Comparison of ENCODE assay signal across 2 cellular contexts in the genomic region with DNA sequence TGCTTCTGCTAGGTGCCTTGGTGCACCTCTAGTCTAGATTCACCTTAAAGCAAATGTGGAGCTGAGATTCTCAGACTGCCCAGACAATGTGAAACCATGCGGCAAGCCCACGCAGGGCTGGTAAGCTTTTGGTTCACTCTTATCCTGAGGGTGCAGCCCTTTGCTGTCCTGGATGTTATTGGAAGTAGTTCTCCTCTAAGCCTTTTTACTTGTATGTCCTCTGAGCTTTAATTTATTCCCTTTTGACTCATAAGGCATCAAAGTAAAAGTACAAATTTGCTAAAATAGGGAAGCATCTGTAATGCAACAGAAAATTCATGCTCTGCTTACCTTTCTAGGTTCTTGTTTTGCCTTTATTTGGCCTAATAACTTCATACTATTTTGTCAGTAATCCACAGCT.
TF ChIP-seq lines count a peak whose summit lies in the region.

No MANE protein-coding gene starts in this region.

TF ChIP-seq in GM12878, 131 proteins besides CTCF, POLR2A, EP300 and RAD21 (continued from another document):
- TF ChIP-seq BCLAF1 (IDR thresholded peaks at IDR 0.05) (no peak), JUNB (IDR thresholded peaks at IDR 0.05) (peak; percentile 71), MTA3 (IDR thresholded peaks at IDR 0.05; ENCODE audit: borderline replicate concordance, low read length) (no peak), ETV6 (conservative IDR thresholded peaks at IDR 0.05 in 1 of 2, IDR thresholded peaks at IDR 0.05 in 1 of 2; ENCODE audit: borderline replicate concordance in 1 of 2, low read depth in 1 of 2) (peak in 1 of 2 experiments; percentile 29; a peak in 1 of 4 replicates), EED (IDR thresholded peaks at IDR 0.05; ENCODE audit: low read depth) (peak; percentile 53; the same call in 1 of the 2 replicates), HDAC6 (IDR thresholded peaks at IDR 0.05; ENCODE audit: unreplicated experiment) (no peak), PML (IDR thresholded peaks at IDR 0.05; ENCODE audit: low read length) (no peak)

TF ChIP-seq in HepG2, 621 proteins besides CTCF, POLR2A, EP300 and RAD21 (continued from another document):
- TF ChIP-seq, protein P1, sequence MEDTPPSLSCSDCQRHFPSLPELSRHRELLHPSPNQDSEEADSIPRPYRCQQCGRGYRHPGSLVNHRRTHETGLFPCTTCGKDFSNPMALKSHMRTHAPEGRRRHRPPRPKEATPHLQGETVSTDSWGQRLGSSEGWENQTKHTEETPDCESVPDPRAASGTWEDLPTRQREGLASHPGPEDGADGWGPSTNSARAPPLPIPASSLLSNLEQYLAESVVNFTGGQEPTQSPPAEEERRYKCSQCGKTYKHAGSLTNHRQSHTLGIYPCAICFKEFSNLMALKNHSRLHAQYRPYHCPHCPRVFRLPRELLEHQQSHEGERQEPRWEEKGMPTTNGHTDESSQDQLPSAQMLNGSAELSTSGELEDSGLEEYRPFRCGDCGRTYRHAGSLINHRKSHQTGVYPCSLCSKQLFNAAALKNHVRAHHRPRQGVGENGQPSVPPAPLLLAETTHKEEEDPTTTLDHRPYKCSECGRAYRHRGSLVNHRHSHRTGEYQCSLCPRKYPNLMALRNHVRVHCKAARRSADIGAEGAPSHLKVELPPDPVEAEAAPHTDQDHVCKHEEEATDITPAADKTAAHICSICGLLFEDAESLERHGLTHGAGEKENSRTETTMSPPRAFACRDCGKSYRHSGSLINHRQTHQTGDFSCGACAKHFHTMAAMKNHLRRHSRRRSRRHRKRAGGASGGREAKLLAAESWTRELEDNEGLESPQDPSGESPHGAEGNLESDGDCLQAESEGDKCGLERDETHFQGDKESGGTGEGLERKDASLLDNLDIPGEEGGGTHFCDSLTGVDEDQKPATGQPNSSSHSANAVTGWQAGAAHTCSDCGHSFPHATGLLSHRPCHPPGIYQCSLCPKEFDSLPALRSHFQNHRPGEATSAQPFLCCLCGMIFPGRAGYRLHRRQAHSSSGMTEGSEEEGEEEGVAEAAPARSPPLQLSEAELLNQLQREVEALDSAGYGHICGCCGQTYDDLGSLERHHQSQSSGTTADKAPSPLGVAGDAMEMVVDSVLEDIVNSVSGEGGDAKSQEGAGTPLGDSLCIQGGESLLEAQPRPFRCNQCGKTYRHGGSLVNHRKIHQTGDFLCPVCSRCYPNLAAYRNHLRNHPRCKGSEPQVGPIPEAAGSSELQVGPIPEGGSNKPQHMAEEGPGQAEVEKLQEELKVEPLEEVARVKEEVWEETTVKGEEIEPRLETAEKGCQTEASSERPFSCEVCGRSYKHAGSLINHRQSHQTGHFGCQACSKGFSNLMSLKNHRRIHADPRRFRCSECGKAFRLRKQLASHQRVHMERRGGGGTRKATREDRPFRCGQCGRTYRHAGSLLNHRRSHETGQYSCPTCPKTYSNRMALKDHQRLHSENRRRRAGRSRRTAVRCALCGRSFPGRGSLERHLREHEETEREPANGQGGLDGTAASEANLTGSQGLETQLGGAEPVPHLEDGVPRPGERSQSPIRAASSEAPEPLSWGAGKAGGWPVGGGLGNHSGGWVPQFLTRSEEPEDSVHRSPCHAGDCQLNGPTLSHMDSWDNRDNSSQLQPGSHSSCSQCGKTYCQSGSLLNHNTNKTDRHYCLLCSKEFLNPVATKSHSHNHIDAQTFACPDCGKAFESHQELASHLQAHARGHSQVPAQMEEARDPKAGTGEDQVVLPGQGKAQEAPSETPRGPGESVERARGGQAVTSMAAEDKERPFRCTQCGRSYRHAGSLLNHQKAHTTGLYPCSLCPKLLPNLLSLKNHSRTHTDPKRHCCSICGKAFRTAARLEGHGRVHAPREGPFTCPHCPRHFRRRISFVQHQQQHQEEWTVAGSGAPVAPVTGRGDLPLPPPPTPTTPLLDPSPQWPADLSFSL (CRISPR knock-in tag; IDR thresholded peaks at IDR 0.05) = no peak
- TF ChIP-seq, protein P2, sequence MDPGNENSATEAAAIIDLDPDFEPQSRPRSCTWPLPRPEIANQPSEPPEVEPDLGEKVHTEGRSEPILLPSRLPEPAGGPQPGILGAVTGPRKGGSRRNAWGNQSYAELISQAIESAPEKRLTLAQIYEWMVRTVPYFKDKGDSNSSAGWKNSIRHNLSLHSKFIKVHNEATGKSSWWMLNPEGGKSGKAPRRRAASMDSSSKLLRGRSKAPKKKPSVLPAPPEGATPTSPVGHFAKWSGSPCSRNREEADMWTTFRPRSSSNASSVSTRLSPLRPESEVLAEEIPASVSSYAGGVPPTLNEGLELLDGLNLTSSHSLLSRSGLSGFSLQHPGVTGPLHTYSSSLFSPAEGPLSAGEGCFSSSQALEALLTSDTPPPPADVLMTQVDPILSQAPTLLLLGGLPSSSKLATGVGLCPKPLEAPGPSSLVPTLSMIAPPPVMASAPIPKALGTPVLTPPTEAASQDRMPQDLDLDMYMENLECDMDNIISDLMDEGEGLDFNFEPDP (CRISPR knock-in tag; conservative IDR thresholded peaks at IDR 0.05) = no peak
- TF ChIP-seq HNRNPLL (IDR thresholded peaks at IDR 0.05; ENCODE audit: low read depth, low read length, poor library complexity, severe bottlenecking) = no peak
- no peak for TF ChIP-seq BRD4 (CRISPR knock-in tag; IDR thresholded peaks at IDR 0.05)
- no peak for TF ChIP-seq HMG20A (CRISPR knock-in tag; IDR thresholded peaks at IDR 0.05; ENCODE audit: borderline replicate concordance)
- TF ChIP-seq MEIS1 (CRISPR knock-in tag; IDR thresholded peaks at IDR 0.05; ENCODE audit: borderline replicate concordance) = no peak
- no peak for TF ChIP-seq MAX (IDR thresholded peaks at IDR 0.05)
- no peak for TF ChIP-seq MBNL3 (CRISPR knock-in tag; conservative IDR thresholded peaks at IDR 0.05)
- TF ChIP-seq ZNF333 (CRISPR knock-in tag; IDR thresholded peaks at IDR 0.05; ENCODE audit: borderline replicate concordance) = no peak
- no peak for TF ChIP-seq SP5 (CRISPR knock-in tag; IDR thresholded peaks at IDR 0.05; ENCODE audit: borderline replicate concordance, low read depth)
- TF ChIP-seq, protein P3, sequence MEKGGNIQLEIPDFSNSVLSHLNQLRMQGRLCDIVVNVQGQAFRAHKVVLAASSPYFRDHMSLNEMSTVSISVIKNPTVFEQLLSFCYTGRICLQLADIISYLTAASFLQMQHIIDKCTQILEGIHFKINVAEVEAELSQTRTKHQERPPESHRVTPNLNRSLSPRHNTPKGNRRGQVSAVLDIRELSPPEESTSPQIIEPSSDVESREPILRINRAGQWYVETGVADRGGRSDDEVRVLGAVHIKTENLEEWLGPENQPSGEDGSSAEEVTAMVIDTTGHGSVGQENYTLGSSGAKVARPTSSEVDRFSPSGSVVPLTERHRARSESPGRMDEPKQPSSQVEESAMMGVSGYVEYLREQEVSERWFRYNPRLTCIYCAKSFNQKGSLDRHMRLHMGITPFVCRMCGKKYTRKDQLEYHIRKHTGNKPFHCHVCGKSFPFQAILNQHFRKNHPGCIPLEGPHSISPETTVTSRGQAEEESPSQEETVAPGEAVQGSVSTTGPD (CRISPR knock-in tag; IDR thresholded peaks at IDR 0.05) = no peak
- TF ChIP-seq ZIK1 (CRISPR knock-in tag; IDR thresholded peaks at IDR 0.05; ENCODE audit: borderline replicate concordance, low read depth) = no peak
- TF ChIP-seq ZNF33B (CRISPR knock-in tag; IDR thresholded peaks at IDR 0.05) = no peak
- TF ChIP-seq ZNF367 (CRISPR knock-in tag; IDR thresholded peaks at IDR 0.05; ENCODE audit: borderline replicate concordance) = no peak
- TF ChIP-seq SPEN (CRISPR knock-in tag; IDR thresholded peaks at IDR 0.05; ENCODE audit: low read depth) = no peak
- no peak for TF ChIP-seq ETV5 (CRISPR knock-in tag; IDR thresholded peaks at IDR 0.05; ENCODE audit: borderline replicate concordance)
- TF ChIP-seq CHD4 (IDR thresholded peaks at IDR 0.05; ENCODE audit: borderline replicate concordance, low read length) = no peak
- no peak for TF ChIP-seq ZNF792 (CRISPR knock-in tag; IDR thresholded peaks at IDR 0.05)
